14 cellular contexts compared by ENCODE assay signal in the genomic region with DNA sequence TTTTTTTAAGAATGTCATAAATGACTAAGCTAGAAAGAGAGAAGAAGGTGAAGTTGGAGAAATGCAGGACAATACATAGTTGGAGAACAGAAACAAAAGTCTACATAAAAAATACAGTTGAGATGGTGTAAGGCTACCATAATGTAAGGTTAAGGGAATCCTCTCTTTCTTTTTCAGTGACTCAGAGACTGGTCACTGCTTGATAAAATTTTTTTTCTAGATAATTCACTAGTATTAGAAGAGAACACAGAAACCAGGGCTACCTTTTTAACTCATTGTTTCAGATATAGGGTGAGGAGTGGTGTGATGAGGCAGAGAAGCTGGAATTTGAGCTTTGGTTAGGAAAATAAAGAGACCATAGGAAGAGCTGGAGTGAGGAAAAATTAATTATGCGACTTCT. TPM values are rescaled to one million over a fixed set of nuclear protein-coding genes. Genes with fewer than 3 reads are reported as not detected.
"Had no signal": no experiment of that assay in that cellular context is flagged by ENCODE, and none has a peak within 500 bp of the region (broad histone marks: within the 10 kb centered on the region; RNA-seq: fewer than 3 reads in every experiment).

No MANE protein-coding gene starts in this region.

- DNase-seq: colonic mucosa; dermis blood vessel endothelial cell; erythroblast; foreskin melanocyte; head of caudate nucleus; mucosa of descending colon; naive thymus-derived CD8-positive, alpha-beta T cell; posterior cingulate gyrus; sigmoid colon; stimulated activated naive CD4-positive, alpha-beta T cell treated with Interleukin-2 at 50 U/mL for 16 hours; trophoblast cell had no signal

- H3K4me3 ChIP-seq: colonic mucosa, hepatocyte, mucosa of descending colon, sigmoid colon, skin epidermis had no signal

- H3K9me3 ChIP-seq: colonic mucosa, sigmoid colon had no signal

- H3K27ac ChIP-seq: colonic mucosa, hepatocyte, sigmoid colon, skin epidermis had no signal

- H3K27me3 ChIP-seq: colonic mucosa, hepatocyte, sigmoid colon had no signal

- H3K4me1 ChIP-seq: colonic mucosa, sigmoid colon had no signal

- H3K36me3 ChIP-seq: colonic mucosa, sigmoid colon had no signal

- ATAC-seq: mucosa of descending colon; naive thymus-derived CD8-positive, alpha-beta T cell had no signal

RNA-seq across cellular contexts. Expression of gene EDN1, which starts 18.2 kb away (rescaled TPM):
- total RNA-seq: neural crest cell had no signal
- polyA plus RNA-seq: naive thymus-derived CD8-positive, alpha-beta T cell had no signal
